ENCODE assay signal across 8 cellular contexts in the genomic region with DNA sequence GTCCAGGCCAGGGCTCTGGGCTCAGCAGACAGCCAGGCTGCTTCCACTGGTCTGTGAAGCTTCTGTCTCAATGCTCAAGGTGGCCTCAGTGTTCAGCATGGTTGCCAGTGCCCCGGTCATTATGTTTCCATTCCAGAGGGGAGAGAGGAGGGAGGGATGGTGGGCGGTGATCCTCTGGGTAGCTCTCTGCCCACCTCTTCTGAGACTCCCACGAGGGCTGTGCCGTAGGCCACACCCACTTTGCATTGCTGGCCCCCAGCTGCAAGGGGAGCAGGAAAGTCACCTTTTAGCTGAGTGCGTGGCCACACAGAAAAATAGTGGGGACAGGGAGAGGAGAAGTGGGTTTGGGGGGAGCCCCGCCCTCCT. TPM values are rescaled to one million over a fixed set of nuclear protein-coding genes. Genes with fewer than 3 reads are reported as not detected.
DNase-seq lines count a peak whose midpoint lies in the region; ATAC-seq and TF ChIP-seq lines count a peak whose summit lies in the region.

No MANE protein-coding gene starts in this region.

- in situ Hi-C loops in astrocyte of the cerebellum (cut with HindIII; ENCODE audit: low sequenced_read_pairs): no loop called here

- TF ChIP-seq CTCF in astrocyte of the cerebellum (IDR thresholded peaks at IDR 0.05; ENCODE audit: low read depth, low read length, missing control alignments): no peak

- no peak for DNase-seq in activated CD4-positive, alpha-beta T cell treated with anti-CD3 and anti-CD28 coated beads, Interleukin-2, amount 10 ng/mL, durations not matched to agents 24 days and 14 days
- DNase-seq in activated CD4-positive, alpha-beta T cell treated with anti-CD3 and anti-CD28 coated beads, Interleukin-2, amount 50 U/mL, for 48 hours: no peak
- no peak for DNase-seq in astrocyte of the cerebellum (ENCODE audit: low read depth)
- peak; percentile 60 for DNase-seq in kidney glomerular epithelial cell (lab: John Stamatoyannopoulos, UW)
- DNase-seq in SIG-M5 (lab: John Stamatoyannopoulos, UW): no peak
- DNase-seq in epidermal melanocyte (ENCODE audit: insufficient read length, low spot score): no peak

- intact Hi-C loops in activated CD4-positive, alpha-beta T cell treated with anti-CD3 and anti-CD28 coated beads, Interleukin-2, amount 10 ng/mL, durations not matched to agents 24 days and 14 days (cut with micrococcal nuclease): loop anchor here (1.0 to 2.0 kb wide), 3 partner anchors 10 to 40 kb away; no protein-coding TSS in a partner anchor

- peaks cover 28% of the 10 kb centered on the region for H3K4me1 Mint-ChIP-seq in activated CD4-positive, alpha-beta T cell treated with anti-CD3 and anti-CD28 coated beads, Interleukin-2, amount 10 ng/mL, durations not matched to agents 24 days and 14 days

- 52% methylated on average over 6 of the region's 6 CpGs for WGBS in thymus

- H3K27ac ChIP-seq in thymus (ENCODE audit: low read depth): peak overlapping the region; percentile 86

- H3K27me3 ChIP-seq in thymus (ENCODE audit: control insufficient read depth, insufficient read depth): no peaks in the 10 kb centered on the region

- H3K36me3 Mint-ChIP-seq in activated CD4-positive, alpha-beta T cell treated with anti-CD3 and anti-CD28 coated beads, Interleukin-2, amount 10 ng/mL, durations not matched to agents 24 days and 14 days (ENCODE audit: low read depth): peaks cover 17% of the 10 kb centered on the region

- peak overlapping the region; percentile 93 for H3K27ac Mint-ChIP-seq in activated CD4-positive, alpha-beta T cell treated with anti-CD3 and anti-CD28 coated beads, Interleukin-2, amount 10 ng/mL, durations not matched to agents 24 days and 14 days

- H3K4me3 Mint-ChIP-seq in activated CD4-positive, alpha-beta T cell treated with anti-CD3 and anti-CD28 coated beads, Interleukin-2, amount 10 ng/mL, durations not matched to agents 24 days and 14 days: peak overlapping the region; percentile 82

- peak; percentile 9 for ATAC-seq in HG03439 (IDR thresholded peaks at IDR 0.05; ENCODE audit: unreplicated experiment)

- H3K4me1 ChIP-seq in thymus (ENCODE audit: control insufficient read depth, insufficient read depth, low read length): peaks cover 6% of the 10 kb centered on the region

- H3K9me3 ChIP-seq in thymus (ENCODE audit: control insufficient read depth): no peaks in the 10 kb centered on the region

- peaks cover 13% of the 10 kb centered on the region for H3K36me3 ChIP-seq in thymus (ENCODE audit: control insufficient read depth, insufficient read depth)

- H3K4me3 ChIP-seq in astrocyte of the cerebellum (ENCODE audit: low read depth, low read length): peak overlapping the region; percentile 42
- H3K4me3 ChIP-seq in thymus (ENCODE audit: low read length): peak overlapping the region; percentile 44

- no peaks in the 10 kb centered on the region for H3K9me3 Mint-ChIP-seq in activated CD4-positive, alpha-beta T cell treated with anti-CD3 and anti-CD28 coated beads, Interleukin-2, amount 10 ng/mL, durations not matched to agents 24 days and 14 days

- no peaks in the 10 kb centered on the region for H3K27me3 Mint-ChIP-seq in activated CD4-positive, alpha-beta T cell treated with anti-CD3 and anti-CD28 coated beads, Interleukin-2, amount 10 ng/mL, durations not matched to agents 24 days and 14 days

RNA-seq across cellular contexts. Expression of gene FOXK1, which starts 42.5 kb away (rescaled TPM):
- 36.6 TPM in 2 replicates for total RNA-seq in activated CD4-positive, alpha-beta T cell treated with anti-CD3 and anti-CD28 coated beads, Interleukin-2, amount 10 ng/mL, durations not matched to agents 24 days and 14 days
- 7.6 TPM for polyA plus RNA-seq in thymus

RNA-seq across cellular contexts. Expression of gene AP5Z1, which starts 50.8 kb away (rescaled TPM):
- 42.2 and 44.4 TPM in 2 replicates for total RNA-seq in activated CD4-positive, alpha-beta T cell treated with anti-CD3 and anti-CD28 coated beads, Interleukin-2, amount 10 ng/mL, durations not matched to agents 24 days and 14 days
- 104 TPM for polyA plus RNA-seq in thymus
